In genomic region chr10:58394471-58394870, GRCh38 we compare ENCODE assay signal across 19 cellular contexts.
"Had no signal": no experiment of that assay in that cellular context is flagged by ENCODE, and none has a peak within 500 bp of the region (broad histone marks: within the 10 kb centered on the region; RNA-seq: fewer than 3 reads in every experiment).

No MANE protein-coding gene starts in this region.

- H3K4me3 Mint-ChIP-seq: immature natural killer cell; naive thymus-derived CD4-positive, alpha-beta T cell had no signal

- H3K27ac ChIP-seq: coronary artery, esophagus muscularis mucosa, foreskin keratinocyte, gastroesophageal sphincter, heart left ventricle, hepatocyte, left lung, lower lobe of right lung had no signal

- H3K4me1 ChIP-seq: foreskin keratinocyte, heart left ventricle, left lung, lower lobe of right lung had no signal

- H3K27me3 Mint-ChIP-seq: naive thymus-derived CD4-positive, alpha-beta T cell had no signal

- H3K4me2 ChIP-seq: hepatocyte had no signal

- H2AFZ ChIP-seq: hepatocyte had no signal

- H3K27me3 ChIP-seq: dorsolateral prefrontal cortex, esophagus muscularis mucosa, foreskin keratinocyte, gastroesophageal sphincter, heart left ventricle, hepatocyte, left lung had no signal

- DNase-seq: dermis blood vessel endothelial cell; dorsolateral prefrontal cortex; effector CD4-positive, alpha-beta T cell; effector memory CD4-positive, alpha-beta T cell; foreskin keratinocyte; heart left ventricle; hypothalamus; immature natural killer cell; left cardiac atrium; left lung; left ventricle myocardium superior; lower lobe of right lung; mesendoderm; midbrain; naive thymus-derived CD4-positive, alpha-beta T cell had no signal

- ATAC-seq: foreskin keratinocyte; gastroesophageal sphincter; heart left ventricle; left cardiac atrium; left ventricle myocardium superior; lower lobe of right lung; naive thymus-derived CD4-positive, alpha-beta T cell had no signal

- H3K9me3 Mint-ChIP-seq: immature natural killer cell; naive thymus-derived CD4-positive, alpha-beta T cell had no signal

- H3K27ac Mint-ChIP-seq: immature natural killer cell; naive thymus-derived CD4-positive, alpha-beta T cell had no signal

- H3K9me3 ChIP-seq: esophagus muscularis mucosa, gastroesophageal sphincter, heart left ventricle, left lung, lower lobe of right lung had no signal
